In genomic region chr5:158958048-158958994, GRCh38 we compare ENCODE assay signal across 9 cellular contexts.
DNase-seq lines count a peak whose midpoint lies in the region; ATAC-seq, FAIRE-seq and TF ChIP-seq lines count a peak whose summit lies in the region.
"Had no signal": no experiment of that assay in that cellular context is flagged by ENCODE, and none has a peak within 500 bp of the region (broad histone marks: within the 10 kb centered on the region; RNA-seq: fewer than 3 reads in every experiment).

No MANE protein-coding gene starts in this region.

- H3K36me3 ChIP-seq in iPS-20b (ENCODE audit: insufficient read depth, low read depth, low read length) (no peaks in the 10 kb centered on the region), HAP-1 (replicated peaks) (no peaks in the 10 kb centered on the region)

- H3K4me3 ChIP-seq in iPS-20b (ENCODE audit: low read length) = peak overlapping the region; percentile 37
- no peak overlapping the region for H3K4me3 ChIP-seq in HAP-1

- no peak overlapping the region for H3K27ac ChIP-seq in CD4-positive, alpha-beta T cell (ENCODE audit: low read depth, low read length)
- H3K27ac ChIP-seq in iPS-20b (ENCODE audit: low read length) = no peak overlapping the region

- H3K9me3 ChIP-seq in CD4-positive, alpha-beta T cell (ENCODE audit: control insufficient read depth, low read length) = no peaks in the 10 kb centered on the region
- H3K9me3 ChIP-seq in iPS-20b (ENCODE audit: insufficient read depth, low read depth, low read length) = no peaks in the 10 kb centered on the region
- no peaks in the 10 kb centered on the region for H3K9me3 ChIP-seq in HAP-1

- TF ChIP-seq CTCF in CD4-positive, alpha-beta T cell (IDR thresholded peaks at IDR 0.05) = no peak

- POLR2A ChIA-PET in CD4-positive, alpha-beta T cell (lab: Charles Lee) = no interaction called here

- H3K9me3 Mint-ChIP-seq in CD4-positive, alpha-beta T cell = no peaks in the 10 kb centered on the region

- peaks cover 14% of the 10 kb centered on the region; the same call in 1 of the 2 replicates for H3K4me1 ChIP-seq in iPS-20b (ENCODE audit: insufficient read depth, low read length)
- H3K4me1 ChIP-seq in HAP-1 = no peaks in the 10 kb centered on the region

- in situ Hi-C loops in KBM-7 (cut with MboI; ENCODE audit: low pct_unique_long_range_greater_than_20kb, low sequenced_read_pairs) = no loop called here
- in situ Hi-C loops in HAP-1 (cut with MboI; ENCODE audit: low sequenced_read_pairs) = no loop called here

- H3K27ac Mint-ChIP-seq in CD4-positive, alpha-beta T cell = peak overlapping the region; percentile 71

- peak overlapping the region; percentile 23 for H3K4me3 Mint-ChIP-seq in CD4-positive, alpha-beta T cell

- H3K27me3 ChIP-seq in CD4-positive, alpha-beta T cell (ENCODE audit: control insufficient read depth, insufficient read depth, low read length) = no peaks in the 10 kb centered on the region
- H3K27me3 ChIP-seq in iPS-20b (ENCODE audit: insufficient read depth, low read length) (peaks cover 69% of the 10 kb centered on the region), HAP-1 (ENCODE audit: low read depth) (no peaks in the 10 kb centered on the region)

- peak; percentile 98 for FAIRE-seq in GM19239 (lab: Jason Lieb, UNC)

- H3K27me3 Mint-ChIP-seq in CD4-positive, alpha-beta T cell = no peaks in the 10 kb centered on the region
- H3K27me3 Mint-ChIP-seq: brain had no signal

- H3K4me1 Mint-ChIP-seq in CD4-positive, alpha-beta T cell (ENCODE audit: low read depth) = peaks cover 19% of the 10 kb centered on the region

- no peaks in the 10 kb centered on the region for H3K36me3 Mint-ChIP-seq in CD4-positive, alpha-beta T cell (ENCODE audit: low read depth)
- H3K36me3 Mint-ChIP-seq: brain had no signal

- CTCF ChIA-PET in CD4-positive, alpha-beta T cell (lab: Charles Lee) = interaction anchor here (1.0 to 1.2 kb wide), 3 partner anchors 12 to 133 kb away, joined by 3 read pairs; no protein-coding TSS in a partner anchor

- DNase-seq in CD4-positive, alpha-beta T cell = peak in 2 of 10 experiments; percentile 5 to 8
- DNase-seq in GM19239 (ENCODE audit: insufficient read length, low spot score) (no peak), KBM-7 (peak; percentile 43), NCI-H446 (lab: John Stamatoyannopoulos, UW) (no peak), HAP-1 (ENCODE audit: low spot score in 2 of 2) (no peak)

- intact Hi-C loops in CD4-positive, alpha-beta T cell (cut with DNase I, micrococcal nuclease) = no loop called here

- no peak overlapping the region for H3K9ac ChIP-seq in iPS-20b (ENCODE audit: low read depth, low read length)

- ATAC-seq in CD4-positive, alpha-beta T cell (ENCODE audit: poor library complexity) = peak; percentile 73
- ATAC-seq in HG02973 (IDR thresholded peaks at IDR 0.05; ENCODE audit: unreplicated experiment) (no peak), GM19455 (IDR thresholded peaks at IDR 0.05; ENCODE audit: unreplicated experiment) (no peak)
